Comparison of ENCODE assay signal across 26 cellular contexts in genomic region chr19:29705706-29706105, GRCh38. TPM values are rescaled to one million over a fixed set of nuclear protein-coding genes. Genes with fewer than 3 reads are reported as not detected.
DNase-seq lines count a peak whose midpoint lies in the region; ATAC-seq, FAIRE-seq and TF ChIP-seq lines count a peak whose summit lies in the region.
"Had no signal": no experiment of that assay in that cellular context is flagged by ENCODE, and none has a peak within 500 bp of the region (broad histone marks: within the 10 kb centered on the region; RNA-seq: fewer than 3 reads in every experiment).

No MANE protein-coding gene starts in this region.

- no peak overlapping the region for H3K4me3 Mint-ChIP-seq in activated CD8-positive, alpha-beta memory T cell treated with anti-CD3 and anti-CD28 coated beads, Interleukin-2, amount 10 ng/mL, durations not matched to agents 7 days and 5 days
- no peak overlapping the region for H3K4me3 Mint-ChIP-seq in T-cell
- no peak overlapping the region for H3K4me3 Mint-ChIP-seq in stimulated activated effector memory CD8-positive, alpha-beta T cell treated with anti-CD3 and anti-CD28 coated beads, Interleukin-12 subunit alpha, Interleukin-12 subunit beta, amount 100 ng/mL, for 72 hours
- H3K4me3 Mint-ChIP-seq: activated B cell treated with CpG ODN at 0.5 μM for 24 hours, nephron progenitor cell had no signal

- H3K27ac Mint-ChIP-seq in activated CD8-positive, alpha-beta memory T cell treated with anti-CD3 and anti-CD28 coated beads, Interleukin-2, amount 10 ng/mL, durations not matched to agents 7 days and 5 days, result peak overlapping the region; percentile 88
- H3K27ac Mint-ChIP-seq in T-cell, result peak overlapping the region; percentile 15 to 28
- peak overlapping the region; percentile 76 for H3K27ac Mint-ChIP-seq in stimulated activated effector memory CD8-positive, alpha-beta T cell treated with anti-CD3 and anti-CD28 coated beads, Interleukin-12 subunit alpha, Interleukin-12 subunit beta, amount 100 ng/mL, for 72 hours
- H3K27ac Mint-ChIP-seq: progenitor cell of endocrine pancreas had no signal

- in situ Hi-C loops in GM12878 (cut with MboI), result loop anchor here (25.0 kb wide), 1 partner anchor 493 kb away; the partner anchor contains the start of gene UQCRFS1

- no TSS peak for BruUV-seq in GM12878 (replicated peaks; lab: Mats Ljungman, UMichigan)

- RAD21 ChIA-PET in GM12878 (lab: Charles Lee; ENCODE audit: unreplicated experiment), result interaction anchor here (2.1 to 3.0 kb wide), 2 partner anchors 10 to 11 kb away, joined by 5 to 16 read pairs; partner anchors contain the start of gene C19orf12

- peaks cover 4 to 8% of the 10 kb centered on the region in 2 experiments; a peak in 3 of 4 replicates for H3K36me3 ChIP-seq in GM12878 (ENCODE audit: control insufficient read depth in 2 of 2, insufficient read depth in 2 of 2, low read length in 1 of 2)

- intact Hi-C loops in GM12878 (cut with micrococcal nuclease; ENCODE audit: unreplicated experiment), result no loop called here

- no peak for FAIRE-seq in GM12878 (lab: Jason Lieb, UNC)
- FAIRE-seq: colon, GM19239, small intestine, urothelium cell line had no signal

- H3K4me3 ChIP-seq in GM12878, result no peak overlapping the region

- TF ChIP-seq RAD21 in GM12878 (IDR thresholded peaks at IDR 0.05; ENCODE audit: insufficient read depth, low read depth, low read length), result no peak

- POLR2A ChIA-PET in T-cell (lab: Charles Lee), result interaction anchor here in 1 of 2 donors (1.0 kb wide), 1 partner anchor 95 kb away, joined by 4 read pairs; no protein-coding TSS in a partner anchor
- POLR2A ChIA-PET in GM12878 (lab: Charles Lee), result no interaction called here

- no peak for ATAC-seq in activated CD8-positive, alpha-beta memory T cell treated with anti-CD3 and anti-CD28 coated beads, Interleukin-2, amount 10 ng/mL, durations not matched to agents 7 days and 5 days
- ATAC-seq in T-cell (replicated peaks in 1 of 4) (no peak), GM12878 (no peak), HG03135 (IDR thresholded peaks at IDR 0.05; ENCODE audit: unreplicated experiment) (no peak), GM21447 (IDR thresholded peaks at IDR 0.05; ENCODE audit: unreplicated experiment) (no peak)
- no peak for ATAC-seq in stimulated activated effector memory CD8-positive, alpha-beta T cell treated with anti-CD3 and anti-CD28 coated beads, Interleukin-12 subunit alpha, Interleukin-12 subunit beta, amount 100 ng/mL, for 72 hours
- ATAC-seq: left cardiac atrium had no signal

- no peak overlapping the region; the same call in 1 of the 2 replicates for H3K9ac ChIP-seq in GM12878 (ENCODE audit: control insufficient read depth, insufficient read depth, low read length)

- H3K4me2 ChIP-seq in GM12878 (ENCODE audit: control insufficient read depth, insufficient read depth), result no peak overlapping the region; the same call in 1 of the 2 replicates

- peaks cover 61% of the 10 kb centered on the region for H3K4me1 Mint-ChIP-seq in activated CD8-positive, alpha-beta memory T cell treated with anti-CD3 and anti-CD28 coated beads, Interleukin-2, amount 10 ng/mL, durations not matched to agents 7 days and 5 days
- peaks cover 38 to 48% (median 42%) of the 10 kb centered on the region in 3 donors for H3K4me1 Mint-ChIP-seq in T-cell
- H3K4me1 Mint-ChIP-seq in stimulated activated effector memory CD8-positive, alpha-beta T cell treated with anti-CD3 and anti-CD28 coated beads, Interleukin-12 subunit alpha, Interleukin-12 subunit beta, amount 100 ng/mL, for 72 hours, result peaks cover 27% of the 10 kb centered on the region

- peak overlapping the region; percentile 79 for H3K27ac ChIP-seq in GM12878 (ENCODE audit: control insufficient read depth, insufficient read depth)
- H3K27ac ChIP-seq: brain microvascular endothelial cell, C4-2B had no signal

- peaks cover 1% of the 10 kb centered on the region for H3K79me2 ChIP-seq in GM12878 (ENCODE audit: control insufficient read depth, insufficient read depth, low read length)

- H3K36me3 Mint-ChIP-seq in activated CD8-positive, alpha-beta memory T cell treated with anti-CD3 and anti-CD28 coated beads, Interleukin-2, amount 10 ng/mL, durations not matched to agents 7 days and 5 days, result peaks cover 33% of the 10 kb centered on the region
- peaks cover 28% of the 10 kb centered on the region for H3K36me3 Mint-ChIP-seq in T-cell
- H3K36me3 Mint-ChIP-seq in stimulated activated effector memory CD8-positive, alpha-beta T cell treated with anti-CD3 and anti-CD28 coated beads, Interleukin-12 subunit alpha, Interleukin-12 subunit beta, amount 100 ng/mL, for 72 hours, result peaks cover 82% of the 10 kb centered on the region

- no peaks in the 10 kb centered on the region for H4K20me1 ChIP-seq in GM12878 (ENCODE audit: control insufficient read depth, insufficient read depth)

- H3K27me3 ChIP-seq in GM12878 (replicated peaks in 1 of 2; ENCODE audit: control insufficient read depth in 2 of 2, insufficient read depth in 2 of 2, low read length in 1 of 2), result no peaks in the 10 kb centered on the region
- H3K27me3 ChIP-seq: brain microvascular endothelial cell had no signal

- no peaks in the 10 kb centered on the region for H3K9me3 ChIP-seq in GM12878 (replicated peaks; ENCODE audit: control insufficient read depth, insufficient read depth, low read length)

- DNase-seq in activated CD8-positive, alpha-beta memory T cell treated with anti-CD3 and anti-CD28 coated beads, Interleukin-2, amount 10 ng/mL, durations not matched to agents 7 days and 5 days, result no peak
- no peak for DNase-seq in activated CD8-positive, alpha-beta memory T cell treated with anti-CD3 and anti-CD28 coated beads, Interleukin-2, amount 50 U/mL, for 48 hours
- DNase-seq in T-cell (no peak), GM12878 (ENCODE audit: low read depth, low spot score) (no peak), A172 (ENCODE audit: low spot score) (no peak)
- no peak for DNase-seq in stimulated activated effector memory CD8-positive, alpha-beta T cell treated with anti-CD3 and anti-CD28 coated beads, Interleukin-12 subunit alpha, Interleukin-12 subunit beta, amount 100 ng/mL, for 72 hours (ENCODE audit: low spot score in 2 of 2)
- DNase-seq: activated B cell treated with CpG ODN at 0.5 μM for 24 hours; activated naive CD4-positive, alpha-beta T cell treated with Interleukin-2 at 50 U/mL for 16 hours; brain microvascular endothelial cell; GDM1; left cardiac atrium; mesendoderm; NCI-H1092; NCI-H2081; NCI-H446 treated with DMSO at 0.1 percent for 48 hours; nephron progenitor cell; SIG-M5; small intestine; stimulated activated CD4-positive, alpha-beta T cell treated with anti-CD3 and anti-CD28 coated beads, Interleukin-2, amount 100 ng/mL, for 48 hours had no signal

- no peaks in the 10 kb centered on the region for H3K27me3 Mint-ChIP-seq in activated CD8-positive, alpha-beta memory T cell treated with anti-CD3 and anti-CD28 coated beads, Interleukin-2, amount 10 ng/mL, durations not matched to agents 7 days and 5 days
- no peaks in the 10 kb centered on the region for H3K27me3 Mint-ChIP-seq in T-cell
- H3K27me3 Mint-ChIP-seq: activated B cell treated with CpG ODN at 0.5 μM for 24 hours, progenitor cell of endocrine pancreas had no signal

- no peak for TF ChIP-seq CTCF in GM12878 (IDR thresholded peaks at IDR 0.05 in 2 of 3, conservative IDR thresholded peaks at IDR 0.05 in 1 of 3; ENCODE audit: control insufficient read depth in 2 of 3, extremely low read depth in 1 of 3, insufficient read depth in 1 of 3, low read depth in 3 of 3, low read length in 3 of 3)

- CTCF ChIA-PET in activated CD8-positive, alpha-beta memory T cell treated with anti-CD3 and anti-CD28 coated beads, Interleukin-2, amount 10 ng/mL, durations not matched to agents 7 days and 5 days (lab: Charles Lee), result interaction anchor here (0.9 to 6.8 kb wide), 4 partner anchors 11 to 95 kb away, joined by 3 to 40 read pairs (median 12); no protein-coding TSS in a partner anchor
- CTCF ChIA-PET in T-cell (lab: Charles Lee), result interaction anchor here (0.5 to 1.1 kb wide), 4 partner anchors 9 to 16 kb away, joined by 3 to 5 read pairs (median 4); no protein-coding TSS in a partner anchor
- CTCF ChIA-PET in GM12878 (lab: Yijun Ruan, JAX), result interaction anchor here (1.2 to 3.3 kb wide), 3 partner anchors 9 to 96 kb away, joined by 4 to 10 read pairs (median 6); partner anchors contain the start of gene C19orf12

- TF ChIP-seq POLR2A in GM12878 (IDR thresholded peaks at IDR 0.05; ENCODE audit: low read depth, low read length), result no peak

- peaks cover 17% of the 10 kb centered on the region for H3K4me1 ChIP-seq in GM12878 (ENCODE audit: control insufficient read depth, insufficient read depth, low read length)

- no peak for TF ChIP-seq EP300 in GM12878 (IDR thresholded peaks at IDR 0.05; ENCODE audit: borderline replicate concordance in 1 of 2, control insufficient read depth in 1 of 2, low read depth in 2 of 2, low read length in 2 of 2)

- 77% methylated on average over 9 of the region's 9 CpGs for WGBS in GM12878 (ENCODE audit: insufficient coverage, insufficient replicate concordance, low lambda C conversion rate, missing lambda C conversion rate)

- no peaks in the 10 kb centered on the region for H3K9me3 Mint-ChIP-seq in activated CD8-positive, alpha-beta memory T cell treated with anti-CD3 and anti-CD28 coated beads, Interleukin-2, amount 10 ng/mL, durations not matched to agents 7 days and 5 days (ENCODE audit: low read depth)
- H3K9me3 Mint-ChIP-seq in T-cell, result no peaks in the 10 kb centered on the region
- no peaks in the 10 kb centered on the region for H3K9me3 Mint-ChIP-seq in stimulated activated effector memory CD8-positive, alpha-beta T cell treated with anti-CD3 and anti-CD28 coated beads, Interleukin-12 subunit alpha, Interleukin-12 subunit beta, amount 100 ng/mL, for 72 hours
- H3K9me3 Mint-ChIP-seq: activated B cell treated with CpG ODN at 0.5 μM for 24 hours, nephron progenitor cell had no signal

- no peak overlapping the region for H2AFZ ChIP-seq in GM12878 (ENCODE audit: control insufficient read depth, low read depth, low read length)

- SMC1A ChIA-PET in GM12878 (lab: Charles Lee; ENCODE audit: uncharacterized antibody, unreplicated experiment), result interaction anchor here (2.7 kb wide), 1 partner anchor 11 kb away, joined by 6 read pairs; no protein-coding TSS in a partner anchor

RNA-seq across cellular contexts. Expression of gene C19orf12, which starts 9.4 kb away (rescaled TPM):
- total RNA-seq in activated CD8-positive, alpha-beta memory T cell treated with anti-CD3 and anti-CD28 coated beads, Interleukin-2, amount 10 ng/mL, durations not matched to agents 7 days and 5 days, result 10 to 100 TPM; 43.6 to 44.1 TPM
- 10 to 100 TPM; 25.1 to 38.7 (median 34.2) TPM for total RNA-seq in T-cell
- total RNA-seq in GM12878 (2013; cell fraction: nucleolus; rRNA removed), result 24.8 and 33.3 TPM in 2 replicates
- 20.4 and 21.9 TPM in 2 replicates for total RNA-seq in GM12878 (2014; rRNA removed)
- total RNA-seq in GM12878 (2014; rRNA removed; fragmentation: Illumina TruSeq; extraction: Trizol), result 10.6 and 12.8 TPM in 2 replicates
- 20.9 and 21.6 TPM in 2 replicates for total RNA-seq in GM12878 (2021)
- polyA plus RNA-seq in GM12878 (2011; ENCODE audit: low read depth), result 7.3 TPM
- polyA plus RNA-seq in GM12878 (2011; rRNA removed), result 23.5 and 24.9 TPM in 2 replicates
- polyA plus RNA-seq in GM12878 (2011; cell fraction: cytosol; rRNA removed), result 22.2 and 29.7 TPM in 2 replicates
- 23.6 and 25.4 TPM in 2 replicates for polyA plus RNA-seq in GM12878 (2011; cell fraction: nucleus; rRNA removed)
- 13.2 and 14.9 TPM in 2 replicates for polyA plus RNA-seq in GM12878 (2012)
- polyA plus RNA-seq in GM12878 (2014; fragmentation: Illumina TruSeq; extraction: Trizol), result 8.2 and 12.5 TPM in 2 replicates
- 1 to 10 TPM; 2.3 to 6.6 TPM for polyA plus RNA-seq in GM12878 (2014; fragmentation: Nextera tagmentation; extraction: Ambion mirVana)
- polyA plus RNA-seq in GM12878 (2014; rRNA removed), result 19.6 and 22.6 TPM in 2 replicates
- 10 to 100 TPM; 20.0 to 20.5 TPM for polyA plus RNA-seq in GM12878 (2016; fragmentation: Nextera tagmentation; extraction: Ambion mirVana)
- polyA minus RNA-seq in GM12878 (2011; rRNA and poly(A)+ RNA removed), result 9.3 and 15.4 TPM in 2 replicates
- 6.0 and 7.4 TPM in 2 replicates for polyA minus RNA-seq in GM12878 (2011; cell fraction: cytosol; rRNA and poly(A)+ RNA removed)
- 5.3 and 8.3 TPM in 2 replicates for polyA minus RNA-seq in GM12878 (2011; cell fraction: nucleus; rRNA and poly(A)+ RNA removed)
- total RNA-seq in A172 (2014; rRNA removed; shearing (Covaris generic)), result 35.1 and 44.9 TPM in 2 replicates

RNA-seq across cellular contexts. Expression of gene PLEKHF1, which starts 40.4 kb away (rescaled TPM):
- 10 to 100 TPM; 42.4 to 64.1 TPM for total RNA-seq in activated CD8-positive, alpha-beta memory T cell treated with anti-CD3 and anti-CD28 coated beads, Interleukin-2, amount 10 ng/mL, durations not matched to agents 7 days and 5 days
- 10 to 100 TPM; 13.2 to 42.6 (median 34.5) TPM for total RNA-seq in T-cell
- total RNA-seq in GM12878 (2013; cell fraction: nucleolus; rRNA removed), result 27.3 and 32.2 TPM in 2 replicates
- 18.6 and 20.2 TPM in 2 replicates for total RNA-seq in GM12878 (2014; rRNA removed)
- 2.5 and 4.0 TPM in 2 replicates for total RNA-seq in GM12878 (2014; rRNA removed; fragmentation: Illumina TruSeq; extraction: Trizol)
- total RNA-seq in GM12878 (2021), result 17.6 and 19.1 TPM in 2 replicates
- polyA plus RNA-seq in GM12878 (2011; ENCODE audit: low read depth), result 1.8 TPM
- polyA plus RNA-seq in GM12878 (2011; rRNA removed), result 6.0 and 15.8 TPM in 2 replicates
- polyA plus RNA-seq in GM12878 (2011; cell fraction: cytosol; rRNA removed), result 25.9 and 36.4 TPM in 2 replicates
- polyA plus RNA-seq in GM12878 (2011; cell fraction: nucleus; rRNA removed), result 40.4 and 43.7 TPM in 2 replicates
- polyA plus RNA-seq in GM12878 (2012), result 6.0 and 11.1 TPM in 2 replicates
- 0.19 and 2.4 TPM in 2 replicates for polyA plus RNA-seq in GM12878 (2014; fragmentation: Illumina TruSeq; extraction: Trizol)
- under 1 TPM; 0.10 to 0.31 TPM for polyA plus RNA-seq in GM12878 (2014; fragmentation: Nextera tagmentation; extraction: Ambion mirVana)
- polyA plus RNA-seq in GM12878 (2014; rRNA removed), result 20.3 and 23.0 TPM in 2 replicates
- 10 to 100 TPM; 14.8 to 19.5 TPM for polyA plus RNA-seq in GM12878 (2016; fragmentation: Nextera tagmentation; extraction: Ambion mirVana)
- polyA minus RNA-seq in GM12878 (2011; rRNA and poly(A)+ RNA removed), result 11.6 and 26.6 TPM in 2 replicates
- polyA minus RNA-seq in GM12878 (2011; cell fraction: cytosol; rRNA and poly(A)+ RNA removed), result 13.9 and 17.0 TPM in 2 replicates
- polyA minus RNA-seq in GM12878 (2011; cell fraction: nucleus; rRNA and poly(A)+ RNA removed), result 19.7 and 32.3 TPM in 2 replicates
- 8.7 and 9.2 TPM in 2 replicates for total RNA-seq in A172 (2014; rRNA removed; shearing (Covaris generic))

Comparison
In these comparisons a context has a peak if more than half of its experiments do, and no peak if none do; other contexts are left out.
1. H3K27ac Mint-ChIP-seq: peak in every context shown above with its lines; median percentile 88 in activated CD8-positive, alpha-beta memory T cell treated with anti-CD3 and anti-CD28 coated beads, Interleukin-2, amount 10 ng/mL, durations not matched to agents 7 days and 5 days; 76 in stimulated activated effector memory CD8-positive, alpha-beta T cell treated with anti-CD3 and anti-CD28 coated beads, Interleukin-12 subunit alpha, Interleukin-12 subunit beta, amount 100 ng/mL, for 72 hours; 22 in T-cell.